Comparison of ENCODE assay signal across 8 cellular contexts in the genomic region with DNA sequence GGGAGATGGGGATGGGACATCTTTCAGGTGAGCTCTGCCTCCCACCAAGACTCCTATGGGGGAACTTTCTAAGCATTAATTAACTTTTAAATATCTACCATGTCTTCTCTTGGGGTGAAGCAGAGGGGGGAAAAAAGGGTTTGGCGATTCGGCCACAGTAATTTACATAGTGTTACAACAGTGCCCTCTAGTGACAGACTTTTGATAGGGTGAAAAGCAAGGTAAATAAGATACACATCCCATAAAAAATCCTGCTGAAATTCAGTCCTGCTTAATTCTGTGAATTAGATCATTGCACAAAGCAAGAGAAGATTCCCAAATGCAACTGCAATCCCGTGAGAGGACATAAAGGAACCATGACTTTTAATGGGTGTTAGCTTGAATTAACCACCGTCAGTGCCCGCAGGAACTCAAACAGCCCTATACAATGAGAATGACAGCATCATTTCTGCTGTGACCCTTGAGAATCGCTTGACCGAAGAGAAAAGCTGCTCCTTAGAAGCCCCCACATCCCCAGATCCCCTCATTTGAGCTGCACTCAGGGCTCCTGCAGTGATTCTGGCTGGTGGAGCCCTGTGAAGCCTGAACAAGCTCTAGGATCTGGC. TPM values are rescaled to one million over a fixed set of nuclear protein-coding genes. Genes with fewer than 3 reads are reported as not detected.
DNase-seq lines count a peak whose midpoint lies in the region; ATAC-seq and TF ChIP-seq lines count a peak whose summit lies in the region.

No MANE protein-coding gene starts in this region.

- H3K27me3 ChIP-seq in esophagus muscularis mucosa: no peaks in the 10 kb centered on the region

- H3K9me3 ChIP-seq in esophagus muscularis mucosa: no peaks in the 10 kb centered on the region

- no peak overlapping the region for H3K27ac ChIP-seq in esophagus muscularis mucosa (replicated peaks in 1 of 4)

- intact Hi-C loops in esophagus muscularis mucosa (cut with DNase I): no loop called here

- TF ChIP-seq CTCF in esophagus muscularis mucosa (IDR thresholded peaks at IDR 0.05) (peak; percentile 59 to 71 (median 60)), omental fat pad (IDR thresholded peaks at IDR 0.05) (no peak)

- no peaks in the 10 kb centered on the region for H3K4me1 ChIP-seq in esophagus muscularis mucosa

- no peaks in the 10 kb centered on the region for H3K36me3 ChIP-seq in esophagus muscularis mucosa

- 59% methylated on average over 7 of the region's 7 CpGs for WGBS in esophagus muscularis mucosa

- H3K4me3 ChIP-seq in esophagus muscularis mucosa: no peak overlapping the region

- no peak for TF ChIP-seq POLR2A in esophagus muscularis mucosa (IDR thresholded peaks at IDR 0.05; ENCODE audit: low read depth)

- ATAC-seq in omental fat pad (ENCODE audit: low FRiP score): no peak

- TF ChIP-seq EP300 in esophagus muscularis mucosa (IDR thresholded peaks at IDR 0.05): no peak

- peak; percentile 68 for DNase-seq in NCI-H510A treated with DMSO at 0.1 percent for 48 hours (lab: John Stamatoyannopoulos, UW)
- DNase-seq in NCI-H510A (lab: John Stamatoyannopoulos, UW): no peak
- peak; percentile 14 for DNase-seq in HS-5 (ENCODE audit: low read depth)
- DNase-seq in RKO (ENCODE audit: low spot score): peak; percentile 51
- DNase-seq in esophagus muscularis mucosa (ENCODE audit: extremely low spot score): no peak
- DNase-seq in pons (ENCODE audit: low spot score): peak; percentile 51
- no peak for DNase-seq in omental fat pad (ENCODE audit: low spot score)
- no peak for DNase-seq in DMS79 (lab: John Stamatoyannopoulos, UW)

RNA-seq across cellular contexts. Expression of a gene that starts 32.8 kb away (rescaled TPM):
- total RNA-seq in esophagus muscularis mucosa (1 to 10 TPM; 2.3 to 6.2 (median 3.7) TPM), omental fat pad (10 to 100 TPM in 1 of 4 donors, 1 to 10 TPM in 3; 1.4 to 17.0 (median 3.5) TPM)

Comparison
In these comparisons a context has a peak if more than half of its experiments do, and no peak if none do; other contexts are left out.
1. DNase-seq: peak in NCI-H510A treated with DMSO at 0.1 percent for 48 hours (single experiment), HS-5 (single experiment), RKO (single experiment) and pons (single experiment); none in NCI-H510A (single experiment), esophagus muscularis mucosa (single experiment), omental fat pad (single experiment) and DMS79 (single experiment).
2. CTCF ChIP-seq: peak in esophagus muscularis mucosa (3 of 3); none in omental fat pad (0 of 3).